8 cellular contexts compared by ENCODE assay signal in the genomic region with DNA sequence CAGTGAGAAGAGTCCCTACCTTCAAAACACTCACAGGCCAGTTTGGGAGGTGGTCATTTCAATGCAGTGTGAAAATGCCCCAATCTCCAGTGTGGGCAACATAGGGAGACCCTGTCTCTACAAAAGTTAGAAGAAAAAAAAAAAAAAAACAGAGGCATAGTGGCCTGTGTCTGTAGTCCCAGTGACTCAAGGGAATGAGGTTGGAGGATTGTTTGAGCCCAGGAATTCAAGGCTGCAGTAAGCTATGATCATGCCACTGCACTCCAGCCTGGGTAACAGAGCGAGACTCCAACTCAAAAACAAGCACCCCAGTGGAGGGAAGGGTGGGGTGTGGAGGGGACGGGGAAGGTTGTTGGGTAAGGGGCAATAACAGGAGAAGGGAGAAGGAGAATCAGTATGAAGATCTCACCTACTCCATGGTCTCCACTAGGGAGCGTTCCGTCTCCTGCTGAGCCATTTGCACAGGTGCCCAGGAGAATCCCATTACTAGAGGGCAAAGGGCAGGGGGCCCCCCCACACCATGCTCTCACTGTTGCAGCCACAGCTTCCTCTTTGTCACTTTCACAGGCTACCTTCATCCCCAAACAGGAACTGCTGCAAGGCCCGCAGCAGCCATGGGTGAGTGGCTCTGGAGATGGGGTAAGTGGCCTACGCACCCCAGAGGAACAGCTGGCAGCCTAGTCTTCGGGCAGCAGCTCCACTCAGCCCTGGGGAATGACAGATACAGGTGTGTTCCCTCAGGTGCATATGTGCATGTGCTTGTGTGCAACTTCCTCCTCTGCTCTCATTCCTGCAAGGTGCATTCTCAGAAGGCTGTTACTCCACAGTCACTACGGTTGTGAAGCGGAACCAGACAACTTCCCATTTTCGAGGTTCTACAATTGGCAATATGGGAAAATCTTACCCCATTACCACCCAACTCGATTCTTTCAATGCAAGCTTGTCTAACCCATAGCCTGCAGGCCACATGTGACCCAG.
A peak's percentile ranks its signal among the peaks of the same experiment; 100 is the strongest.
DNase-seq lines count a peak whose midpoint lies in the region; ATAC-seq and TF ChIP-seq lines count a peak whose summit lies in the region.

No MANE protein-coding gene starts in this region.

- H3K27me3 ChIP-seq in left ventricle myocardium inferior (ENCODE audit: low read depth) = no peaks in the 10 kb centered on the region

- H3K4me3 ChIP-seq in left ventricle myocardium inferior = no peak overlapping the region

- POLR2A ChIA-PET in activated CD4-positive, alpha-beta memory T cell treated with anti-CD3 and anti-CD28 coated beads, Interleukin-2, amount 10 ng/mL, durations not matched to agents 7 days and 5 days (lab: Charles Lee) = interaction anchor here (1.4 kb wide), 1 partner anchor 88 kb away, joined by 6 read pairs; the partner anchor contains the start of gene LYST

- H3K36me3 ChIP-seq in KOPT-K1 (ENCODE audit: insufficient read depth, low read length) (no peaks in the 10 kb centered on the region), left ventricle myocardium inferior (no peaks in the 10 kb centered on the region)

- peaks cover 6% of the 10 kb centered on the region for H3K27me3 Mint-ChIP-seq in activated CD4-positive, alpha-beta memory T cell treated with anti-CD3 and anti-CD28 coated beads, Interleukin-2, amount 10 ng/mL, durations not matched to agents 7 days and 5 days

- no peaks in the 10 kb centered on the region for H3K9me3 Mint-ChIP-seq in activated CD4-positive, alpha-beta memory T cell treated with anti-CD3 and anti-CD28 coated beads, Interleukin-2, amount 10 ng/mL, durations not matched to agents 7 days and 5 days

- H3K4me1 Mint-ChIP-seq in activated CD4-positive, alpha-beta memory T cell treated with anti-CD3 and anti-CD28 coated beads, Interleukin-2, amount 10 ng/mL, durations not matched to agents 7 days and 5 days = peaks cover 27% of the 10 kb centered on the region

- peak; percentile 94 for ATAC-seq in GM21619 (IDR thresholded peaks at IDR 0.05; ENCODE audit: unreplicated experiment)

- H3K4me1 ChIP-seq in left ventricle myocardium inferior = no peaks in the 10 kb centered on the region

- H3K9me3 ChIP-seq in KOPT-K1 (ENCODE audit: insufficient read depth, low read length, poor library complexity, severe bottlenecking) (no peaks in the 10 kb centered on the region), left ventricle myocardium inferior (replicated peaks) (no peaks in the 10 kb centered on the region)

- peak; percentile 55 for TF ChIP-seq CTCF in GM12872 (IDR thresholded peaks at IDR 0.05; ENCODE audit: insufficient read depth, low read depth, low read length)
- no peak for TF ChIP-seq CTCF in left ventricle myocardium inferior (IDR thresholded peaks at IDR 0.05; ENCODE audit: borderline replicate concordance)

- CTCF ChIA-PET in activated CD4-positive, alpha-beta memory T cell treated with anti-CD3 and anti-CD28 coated beads, Interleukin-2, amount 10 ng/mL, durations not matched to agents 7 days and 5 days (lab: Charles Lee) = interaction anchor here (0.6 to 1.5 kb wide), 2 partner anchors 89 to 487 kb away, joined by 3 to 7 read pairs; no protein-coding TSS in a partner anchor

- H3K4me3 Mint-ChIP-seq in activated CD4-positive, alpha-beta memory T cell treated with anti-CD3 and anti-CD28 coated beads, Interleukin-2, amount 10 ng/mL, durations not matched to agents 7 days and 5 days = no peak overlapping the region

- H3K27ac ChIP-seq in KOPT-K1 (ENCODE audit: low read depth, low read length, poor library complexity, severe bottlenecking) = peak overlapping the region; percentile 22
- no peak overlapping the region for H3K27ac ChIP-seq in left ventricle myocardium inferior (replicated peaks)

- no peaks in the 10 kb centered on the region for H3K36me3 Mint-ChIP-seq in activated CD4-positive, alpha-beta memory T cell treated with anti-CD3 and anti-CD28 coated beads, Interleukin-2, amount 10 ng/mL, durations not matched to agents 7 days and 5 days (ENCODE audit: low read depth)

- no peak overlapping the region for H3K27ac Mint-ChIP-seq in activated CD4-positive, alpha-beta memory T cell treated with anti-CD3 and anti-CD28 coated beads, Interleukin-2, amount 10 ng/mL, durations not matched to agents 7 days and 5 days

- intact Hi-C loops in left ventricle myocardium inferior (cut with micrococcal nuclease) = no loop called here

- DNase-seq in activated CD4-positive, alpha-beta memory T cell treated with anti-CD3 and anti-CD28 coated beads, Interleukin-2, amount 10 ng/mL, durations not matched to agents 7 days and 5 days = peak; percentile 52
- DNase-seq in left ventricle myocardium inferior (peak; percentile 28), NCI-H1436 (lab: John Stamatoyannopoulos, UW) (no peak), OCI-M2 (lab: John Stamatoyannopoulos, UW; ENCODE audit: unreplicated experiment) (no peak)
- DNase-seq in stimulated activated naive CD4-positive, alpha-beta T cell treated with Interleukin-2 at 50 U/mL for 16 hours (lab: John Stamatoyannopoulos, UW) = no peak

Comparison
In these comparisons a context has a peak if more than half of its experiments do, and no peak if none do; other contexts are left out.
1. DNase-seq: peak in activated CD4-positive, alpha-beta memory T cell treated with anti-CD3 and anti-CD28 coated beads, Interleukin-2, amount 10 ng/mL, durations not matched to agents 7 days and 5 days (single experiment) and left ventricle myocardium inferior (single experiment); none in NCI-H1436 (single experiment), OCI-M2 (single experiment) and stimulated activated naive CD4-positive, alpha-beta T cell treated with Interleukin-2 at 50 U/mL for 16 hours (single experiment).